In the genomic region with DNA sequence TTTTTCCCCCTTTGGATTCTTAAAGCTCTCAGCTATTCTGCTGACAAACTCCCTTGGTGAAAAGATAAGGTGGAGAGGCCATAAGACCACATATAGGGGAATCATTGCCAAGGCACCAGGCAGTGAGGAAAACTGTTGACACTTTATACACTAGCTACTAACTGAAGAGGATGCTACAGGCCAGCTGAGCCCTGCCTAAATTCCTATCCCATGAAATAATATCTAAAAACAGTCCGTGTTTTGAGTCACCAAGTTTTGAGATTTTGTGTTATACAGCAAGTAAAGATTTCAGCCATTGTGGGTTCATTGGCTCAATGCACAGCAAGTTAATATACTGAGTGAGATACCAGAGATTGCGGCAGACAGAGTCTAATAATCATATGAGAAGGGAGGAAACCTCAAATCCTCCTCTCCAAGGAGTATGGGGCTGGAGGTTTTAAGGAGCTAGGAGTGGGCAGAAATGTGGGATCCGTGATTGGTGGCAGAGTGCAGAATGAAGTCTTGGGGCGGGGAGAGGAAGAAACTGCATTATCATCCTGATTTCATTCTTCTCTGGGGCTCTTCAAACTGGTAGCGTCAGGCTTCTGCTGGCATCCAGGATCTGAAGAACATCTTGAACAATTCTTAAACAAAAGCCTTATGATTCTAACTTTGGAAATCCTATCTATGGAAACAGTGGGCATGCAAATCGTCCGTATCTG, we compare ENCODE assay signal across 21 cellular contexts. TPM values are rescaled to one million over a fixed set of nuclear protein-coding genes. Genes with fewer than 3 reads are reported as not detected.
DNase-seq lines count a peak whose midpoint lies in the region; ATAC-seq lines count a peak whose summit lies in the region.
"Had no signal": no experiment of that assay in that cellular context is flagged by ENCODE, and none has a peak within 500 bp of the region (broad histone marks: within the 10 kb centered on the region; RNA-seq: fewer than 3 reads in every experiment).

No MANE protein-coding gene starts in this region.

- 91% methylated on average over 7 of the region's 7 CpGs for WGBS in thymus

- DNase-seq in MG63 (peak; percentile 17), astrocyte of the hippocampus (ENCODE audit: low read depth, low spot score) (peak; percentile 2), fibroblast of the conjunctiva (ENCODE audit: low read depth) (peak; percentile 10), mesenteric fat pad (ENCODE audit: low spot score) (no peak), DMS53 (lab: John Stamatoyannopoulos, UW) (no peak)
- DNase-seq: adrenal gland; DMS79 treated with DMSO at 0.1 percent for 48 hours; erythroblast; KG1; RPMI8226; stimulated activated naive B cell treated with anti-CD40 and anti-IgM and Interleukin-4, amounts not matched to agents 10 μg/mL and 1 μg/mL and 100 μg/mL, for 72 hours; transverse colon had no signal

- peak overlapping the region; percentile 13 for H3K27ac ChIP-seq in thymus (ENCODE audit: low read depth)
- H3K27ac ChIP-seq: adrenal gland, C4-2B, coronary artery, HL-60, transverse colon had no signal

- H3K27me3 ChIP-seq in MG63 (no peaks in the 10 kb centered on the region), thymus (ENCODE audit: control insufficient read depth, insufficient read depth) (no peaks in the 10 kb centered on the region)
- H3K27me3 ChIP-seq: adrenal gland, transverse colon had no signal

- H3K36me3 ChIP-seq in MG63, result no peaks in the 10 kb centered on the region
- H3K36me3 ChIP-seq in thymus (ENCODE audit: control insufficient read depth, insufficient read depth), result no peaks in the 10 kb centered on the region
- H3K36me3 ChIP-seq: adrenal gland, transverse colon had no signal

- H3K4me1 ChIP-seq in thymus (ENCODE audit: control insufficient read depth, insufficient read depth, low read length), result no peaks in the 10 kb centered on the region
- H3K4me1 ChIP-seq: adrenal gland, transverse colon had no signal

- H3K9me3 ChIP-seq in MG63 (no peaks in the 10 kb centered on the region), thymus (ENCODE audit: control insufficient read depth) (no peaks in the 10 kb centered on the region)
- H3K9me3 ChIP-seq: adrenal gland, transverse colon had no signal

- ATAC-seq in GM18861 (IDR thresholded peaks at IDR 0.05; ENCODE audit: unreplicated experiment) (no peak), HG03439 (IDR thresholded peaks at IDR 0.05; ENCODE audit: unreplicated experiment) (no peak)
- ATAC-seq: stimulated activated naive B cell treated with anti-CD40 and anti-IgM and Interleukin-4, amounts not matched to agents 10 μg/mL and 1 μg/mL and 100 μg/mL, for 72 hours; WTC11 had no signal

- H3K4me3 ChIP-seq in MG63 (no peak overlapping the region), thymus (ENCODE audit: low read length) (no peak overlapping the region)
- H3K4me3 ChIP-seq: adrenal gland, coronary artery, transverse colon had no signal

RNA-seq across cellular contexts. Expression of gene CLDN8, which starts 9.2 kb away (rescaled TPM):
- not detected in 2 replicates for total RNA-seq in MG63 (2014; rRNA removed; shearing (Covaris generic); ENCODE audit: low replicate concordance)
- polyA plus RNA-seq in thymus, result 0.87 TPM
- total RNA-seq in mesenteric fat pad, result not detected
- total RNA-seq: posterior vena cava; T-helper 1 cell treated with Interleukin-12 subunit alpha and Interleukin-12 subunit beta and Interleukin-4 antibody, amounts not matched to agents 30 ng/mL and 1 ng/mL, for 36 hours; WTC11 had no signal
- polyA plus RNA-seq: adrenal gland had no signal

RNA-seq across cellular contexts. Expression of gene CLDN17, which starts 40.1 kb away (rescaled TPM):
- not detected in 2 replicates for total RNA-seq in MG63 (2014; rRNA removed; shearing (Covaris generic); ENCODE audit: low replicate concordance)
- polyA plus RNA-seq in thymus, result 0.41 TPM
- total RNA-seq in mesenteric fat pad, result not detected
- total RNA-seq: adrenal gland; posterior vena cava; T-helper 1 cell treated with Interleukin-12 subunit alpha and Interleukin-12 subunit beta and Interleukin-4 antibody, amounts not matched to agents 30 ng/mL and 1 ng/mL, for 36 hours; WTC11 had no signal
- polyA plus RNA-seq: adrenal gland had no signal

Comparison
In these comparisons a context has a peak if more than half of its experiments do, and no peak if none do; other contexts are left out.
1. DNase-seq: peak in MG63 (single experiment), astrocyte of the hippocampus (single experiment) and fibroblast of the conjunctiva (single experiment); none in mesenteric fat pad (single experiment) and DMS53 (single experiment).